ENCODE assay signal across 9 cellular contexts in genomic region chr3:99442599-99442998, GRCh38.
"Had no signal": no experiment of that assay in that cellular context is flagged by ENCODE, and none has a peak within 500 bp of the region (broad histone marks: within the 10 kb centered on the region; RNA-seq: fewer than 3 reads in every experiment).

No MANE protein-coding gene starts in this region.

- H3K27ac ChIP-seq: HL-60, KMS-11 had no signal

- H3K27me3 Mint-ChIP-seq: IgD-negative memory B cell had no signal

- FAIRE-seq: HepG2, HTR-8/SVneo, K562 had no signal

- H3K4me2 ChIP-seq: KMS-11 had no signal

- H3K4me1 Mint-ChIP-seq: IgD-negative memory B cell had no signal

- DNase-seq: IMR-90, KBM-7, KG1 had no signal

- H3K9ac ChIP-seq: KMS-11 had no signal

- H3K4me3 ChIP-seq: K562 had no signal

- H3K4me3 Mint-ChIP-seq: IgD-negative memory B cell had no signal

- H3K36me3 Mint-ChIP-seq: IgD-negative memory B cell had no signal

- ATAC-seq: HepG2, K562 had no signal

- H3K27ac Mint-ChIP-seq: IgD-negative memory B cell had no signal
